2 cellular contexts compared by ENCODE assay signal in genomic region chr13:112775791-112776279, GRCh38.
TF ChIP-seq lines count a peak whose summit lies in the region.

No MANE protein-coding gene starts in this region.

TF ChIP-seq in SK-N-SH, 30 proteins besides CTCF, POLR2A, EP300 and RAD21 (continued from another document):
- TF ChIP-seq GABPA (IDR thresholded peaks at IDR 0.05; ENCODE audit: low read depth): no peak
- no peak for TF ChIP-seq POLR2AphosphoS5 (IDR thresholded peaks at IDR 0.05; ENCODE audit: low read depth, low read length)
- TF ChIP-seq SIN3A (IDR thresholded peaks at IDR 0.05; ENCODE audit: borderline replicate concordance, low read depth, low read length): no peak

TF ChIP-seq in SK-N-SH treated with all-trans-retinoic acid at 6 μM for 48 hours, 23 proteins besides CTCF, POLR2A, EP300 and RAD21 (continued from another document):
- TF ChIP-seq ZNF565 (CRISPR knock-in tag; conservative IDR thresholded peaks at IDR 0.05; ENCODE audit: low read depth) (no peak), SNAI2 (CRISPR knock-in tag; IDR thresholded peaks at IDR 0.05) (no peak)
